Comparison of ENCODE assay signal across 1 cellular context in genomic region chr4:83013420-83013867, GRCh38.
TF ChIP-seq lines count a peak whose summit lies in the region.

No MANE protein-coding gene starts in this region.

TF ChIP-seq in GM12878, 131 proteins besides CTCF, POLR2A, EP300 and RAD21 (continued from another document):
- TF ChIP-seq, protein P1, sequence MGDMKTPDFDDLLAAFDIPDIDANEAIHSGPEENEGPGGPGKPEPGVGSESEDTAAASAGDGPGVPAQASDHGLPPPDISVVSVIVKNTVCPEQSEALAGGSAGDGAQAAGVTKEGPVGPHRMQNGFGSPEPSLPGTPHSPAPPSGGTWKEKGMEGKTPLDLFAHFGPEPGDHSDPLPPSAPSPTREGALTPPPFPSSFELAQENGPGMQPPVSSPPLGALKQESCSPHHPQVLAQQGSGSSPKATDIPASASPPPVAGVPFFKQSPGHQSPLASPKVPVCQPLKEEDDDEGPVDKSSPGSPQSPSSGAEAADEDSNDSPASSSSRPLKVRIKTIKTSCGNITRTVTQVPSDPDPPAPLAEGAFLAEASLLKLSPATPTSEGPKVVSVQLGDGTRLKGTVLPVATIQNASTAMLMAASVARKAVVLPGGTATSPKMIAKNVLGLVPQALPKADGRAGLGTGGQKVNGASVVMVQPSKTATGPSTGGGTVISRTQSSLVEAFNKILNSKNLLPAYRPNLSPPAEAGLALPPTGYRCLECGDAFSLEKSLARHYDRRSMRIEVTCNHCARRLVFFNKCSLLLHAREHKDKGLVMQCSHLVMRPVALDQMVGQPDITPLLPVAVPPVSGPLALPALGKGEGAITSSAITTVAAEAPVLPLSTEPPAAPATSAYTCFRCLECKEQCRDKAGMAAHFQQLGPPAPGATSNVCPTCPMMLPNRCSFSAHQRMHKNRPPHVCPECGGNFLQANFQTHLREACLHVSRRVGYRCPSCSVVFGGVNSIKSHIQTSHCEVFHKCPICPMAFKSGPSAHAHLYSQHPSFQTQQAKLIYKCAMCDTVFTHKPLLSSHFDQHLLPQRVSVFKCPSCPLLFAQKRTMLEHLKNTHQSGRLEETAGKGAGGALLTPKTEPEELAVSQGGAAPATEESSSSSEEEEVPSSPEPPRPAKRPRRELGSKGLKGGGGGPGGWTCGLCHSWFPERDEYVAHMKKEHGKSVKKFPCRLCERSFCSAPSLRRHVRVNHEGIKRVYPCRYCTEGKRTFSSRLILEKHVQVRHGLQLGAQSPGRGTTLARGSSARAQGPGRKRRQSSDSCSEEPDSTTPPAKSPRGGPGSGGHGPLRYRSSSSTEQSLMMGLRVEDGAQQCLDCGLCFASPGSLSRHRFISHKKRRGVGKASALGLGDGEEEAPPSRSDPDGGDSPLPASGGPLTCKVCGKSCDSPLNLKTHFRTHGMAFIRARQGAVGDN (IDR thresholded peaks at IDR 0.05): no peak
- TF ChIP-seq MYC (IDR thresholded peaks at IDR 0.05; ENCODE audit: insufficient read depth, insufficient read length, insufficient replicate concordance, low read length, severe bottlenecking) (no peak), FOXM1 (IDR thresholded peaks at IDR 0.05; ENCODE audit: low read depth, low read length) (0 out of 2 replicates have a peak, but pooled peaks have one; percentile 47)
